In genomic region chr14:75060420-75060819, GRCh38 we compare ENCODE assay signal across 11 cellular contexts. TPM values are rescaled to one million over a fixed set of nuclear protein-coding genes. Genes with fewer than 3 reads are reported as not detected.
DNase-seq lines count a peak whose midpoint lies in the region; ATAC-seq and TF ChIP-seq lines count a peak whose summit lies in the region.
"Had no signal": no experiment of that assay in that cellular context is flagged by ENCODE, and none has a peak within 500 bp of the region (broad histone marks: within the 10 kb centered on the region; RNA-seq: fewer than 3 reads in every experiment).

No MANE protein-coding gene starts in this region.

- in situ Hi-C loops in mammary epithelial cell (cut with MboI; ENCODE audit: low sequenced_read_pairs in 2 of 2): no loop called here

- H3K27me3 ChIP-seq in mammary epithelial cell (ENCODE audit: insufficient read depth, low read length) (no peaks in the 10 kb centered on the region), spleen (replicated peaks in 1 of 7) (no peaks in the 10 kb centered on the region), MG63 (no peaks in the 10 kb centered on the region)
- H3K27me3 ChIP-seq: BLaER1 treated with 17β-estradiol and CSF1 and Interleukin-3, amounts not matched to agents 10 nM and 100 nM had no signal

- H3K9me3 ChIP-seq in mammary epithelial cell (replicated peaks; ENCODE audit: insufficient read depth, low read length) (no peaks in the 10 kb centered on the region), spleen (no peaks in the 10 kb centered on the region), MG63 (no peaks in the 10 kb centered on the region)

- H3K27me3 Mint-ChIP-seq in MCF 10A (ENCODE audit: insufficient read depth, unreplicated experiment) (no peaks in the 10 kb centered on the region), WTC11 (ENCODE audit: low read depth) (no peaks in the 10 kb centered on the region; the same call in 1 of the 2 replicates)
- H3K27me3 Mint-ChIP-seq: CD4-positive, CD25-positive, alpha-beta regulatory T cell had no signal

- dilution Hi-C loops in mammary epithelial cell (cut with HindIII; ENCODE audit: low sequenced_read_pairs): no loop called here

- no peak for TF ChIP-seq POLR2A in spleen (IDR thresholded peaks at IDR 0.05)

- no peaks in the 10 kb centered on the region for H4K20me1 ChIP-seq in mammary epithelial cell (ENCODE audit: insufficient read depth, low read length)
- H4K20me1 ChIP-seq: BLaER1 treated with 17β-estradiol and CSF1 and Interleukin-3, amounts not matched to agents 10 nM and 100 nM had no signal

- CTCF ChIA-PET in mammary epithelial cell (lab: Charles Lee; ENCODE audit: low non-redundant PET): no interaction called here
- CTCF ChIA-PET in MCF 10A (lab: Yijun Ruan, JAX): no interaction called here
- CTCF ChIA-PET in WTC11 (lab: Charles Lee): no interaction called here

- H3K9ac ChIP-seq in mammary epithelial cell (ENCODE audit: insufficient read depth, low read length): no peak overlapping the region
- H3K9ac ChIP-seq: BLaER1 treated with 17β-estradiol and CSF1 and Interleukin-3, amounts not matched to agents 10 nM and 100 nM had no signal

- DNase-seq in mammary epithelial cell (no peak), MCF 10A (ENCODE audit: unreplicated experiment) (no peak), WTC11 (ENCODE audit: low spot score) (no peak), epithelial cell of prostate (ENCODE audit: low read depth, low spot score) (no peak), NCI-H2081 treated with DMSO at 0.1 percent for 48 hours (lab: John Stamatoyannopoulos, UW) (no peak), spleen (no peak), MG63 (no peak)
- DNase-seq: 8988T; CD4-positive, CD25-positive, alpha-beta regulatory T cell; HCEC 1CT had no signal

- peaks cover 44% of the 10 kb centered on the region for H3K79me2 ChIP-seq in mammary epithelial cell (ENCODE audit: insufficient read depth, low read length)

- POLR2A ChIA-PET in MCF 10A (lab: Yijun Ruan, JAX) (no interaction called here), WTC11 (lab: Charles Lee) (no interaction called here)

- no peak overlapping the region for H3K27ac Mint-ChIP-seq in MCF 10A (ENCODE audit: low read depth, unreplicated experiment)
- no peak overlapping the region for H3K27ac Mint-ChIP-seq in WTC11

- H3K36me3 Mint-ChIP-seq in MCF 10A (ENCODE audit: insufficient read depth, unreplicated experiment): peaks cover 16% of the 10 kb centered on the region
- H3K36me3 Mint-ChIP-seq in WTC11: peaks cover 28% of the 10 kb centered on the region

- H3K4me3 Mint-ChIP-seq in MCF 10A (ENCODE audit: unreplicated experiment) (no peak overlapping the region), WTC11 (no peak overlapping the region)

- H3K36me3 ChIP-seq in mammary epithelial cell (ENCODE audit: insufficient read depth, low read length) (peaks cover 5% of the 10 kb centered on the region), spleen (peaks cover 0 to 3% (median 0%) of the 10 kb centered on the region in 6 donors), MG63 (peaks cover 16% of the 10 kb centered on the region)

- ATAC-seq in WTC11: no peak

- H3K4me3 ChIP-seq in mammary epithelial cell (replicated peaks in 1 of 3; ENCODE audit: insufficient read depth in 1 of 3, low read depth in 2 of 3, low read length in 3 of 3) (no peak overlapping the region), spleen (no peak overlapping the region), MG63 (no peak overlapping the region)
- H3K4me3 ChIP-seq: BLaER1 treated with 17β-estradiol and CSF1 and Interleukin-3, amounts not matched to agents 10 nM and 100 nM had no signal

- H2AFZ ChIP-seq in mammary epithelial cell (ENCODE audit: low read depth, low read length): no peak overlapping the region

- peak overlapping the region; percentile 46 for H3K27ac ChIP-seq in mammary epithelial cell (ENCODE audit: insufficient read depth, low read depth, low read length)
- H3K27ac ChIP-seq in epithelial cell of prostate: peak overlapping the region; percentile 13
- H3K27ac ChIP-seq in spleen: no peak overlapping the region
- H3K27ac ChIP-seq: BLaER1 treated with 17β-estradiol and CSF1 and Interleukin-3, amounts not matched to agents 10 nM and 100 nM had no signal

- H3K4me2 ChIP-seq in mammary epithelial cell (ENCODE audit: insufficient read depth, low read depth, low read length): no peak overlapping the region
- H3K4me2 ChIP-seq: BLaER1 treated with 17β-estradiol and CSF1 and Interleukin-3, amounts not matched to agents 10 nM and 100 nM had no signal

- intact Hi-C loops in mammary epithelial cell (cut with micrococcal nuclease) (no loop called here), MCF 10A (cut with micrococcal nuclease) (no loop called here), spleen (cut with DNase I; ENCODE audit: low total_unique reads) (no loop called here)

- TF ChIP-seq CTCF in mammary epithelial cell (conservative IDR thresholded peaks at IDR 0.05 in 1 of 2, IDR thresholded peaks at IDR 0.05 in 1 of 2; ENCODE audit: extremely low read depth in 1 of 2, insufficient read depth in 1 of 2, low read depth in 1 of 2, low read length in 2 of 2): no peak
- TF ChIP-seq CTCF in MCF 10A (IDR thresholded peaks at IDR 0.05; ENCODE audit: unreplicated experiment): no peak
- TF ChIP-seq CTCF in WTC11 (IDR thresholded peaks at IDR 0.05): no peak
- TF ChIP-seq CTCF in spleen (IDR thresholded peaks at IDR 0.05 in 8 of 11, conservative IDR thresholded peaks at IDR 0.05 in 3 of 11): no peak

- 100% methylated on average over 2 of the region's 2 CpGs for WGBS in mammary epithelial cell (ENCODE audit: low coverage, missing lambda C conversion rate)
- 48 to 83% (median 50%) methylated on average over 2 of the region's 2 CpGs for WGBS in spleen, 5 donors

- peaks cover 9% of the 10 kb centered on the region for H3K4me1 Mint-ChIP-seq in MCF 10A (ENCODE audit: insufficient read depth, unreplicated experiment)
- peaks cover 15% of the 10 kb centered on the region for H3K4me1 Mint-ChIP-seq in WTC11

- H3K9me3 Mint-ChIP-seq in MCF 10A (ENCODE audit: unreplicated experiment) (no peaks in the 10 kb centered on the region), WTC11 (peaks cover 18% of the 10 kb centered on the region)
- H3K9me3 Mint-ChIP-seq: CD4-positive, CD25-positive, alpha-beta regulatory T cell had no signal

- no TSS peak for BruUV-seq in mammary epithelial cell (replicated peaks; lab: Mats Ljungman, UMichigan)
- BruUV-seq in MCF 10A (replicated peaks; lab: Mats Ljungman, UMichigan): no TSS peak

- H3K4me1 ChIP-seq in mammary epithelial cell (ENCODE audit: insufficient read depth, low read length) (peaks cover 27% of the 10 kb centered on the region), spleen (peaks cover 8 to 23% (median 18%) of the 10 kb centered on the region in 6 donors)

TF ChIP-seq in WTC11, 78 proteins besides CTCF, POLR2A, EP300 and RAD21:
- TF ChIP-seq ATF1 (CRISPR knock-in tag; IDR thresholded peaks at IDR 0.05) (no peak), GTF2I (CRISPR knock-in tag; conservative IDR thresholded peaks at IDR 0.05) (0 out of 2 replicates have a peak, but pooled peaks have one; percentile 12)

RNA-seq across cellular contexts. Expression of gene ACYP1, which starts 3.4 kb away (rescaled TPM):
- total RNA-seq in mammary epithelial cell (10 to 100 TPM in 1 of 2 donors, 1 to 10 TPM in 1; 5.3 to 27.0 TPM), MCF 10A (2022) (11.7 and 19.9 TPM in 2 replicates), WTC11 (2021) (22.4 to 26.6 TPM (median 23.0 TPM) in 3 replicates), spleen (10 to 100 TPM in 6 of 7 donors, 1 to 10 TPM in 1; 6.8 to 27.7 (median 15.8) TPM)
- polyA plus RNA-seq in mammary epithelial cell (25.7 TPM), spleen (10 to 100 TPM; 20.2 to 24.1 (median 21.3) TPM)
- polyA minus RNA-seq in mammary epithelial cell: 24.4 TPM
- 10.8 and 53.9 TPM in 2 replicates for total RNA-seq in MG63 (2014; rRNA removed; shearing (Covaris generic); ENCODE audit: low replicate concordance)

RNA-seq across cellular contexts. Expression of gene ZC2HC1C, which starts 9.0 kb away (rescaled TPM):
- under 1 TPM; 0.17 to 0.89 TPM for total RNA-seq in mammary epithelial cell
- polyA plus RNA-seq in mammary epithelial cell: 0.94 TPM
- polyA minus RNA-seq in mammary epithelial cell: not detected
- 1.3 and 2.2 TPM in 2 replicates for total RNA-seq in MCF 10A (2022)
- 1.3 to 1.8 TPM (median 1.6 TPM) in 3 replicates for total RNA-seq in WTC11 (2021)
- 1 to 10 TPM in 6 of 7 donors, under 1 TPM in 1; 0.89 to 2.8 (median 1.1) TPM for total RNA-seq in spleen
- 1 to 10 TPM; 1.1 to 2.4 (median 1.2) TPM for polyA plus RNA-seq in spleen
- 0.99 TPM in 1 of 2 replicates, not detected in the other for total RNA-seq in MG63 (2014; rRNA removed; shearing (Covaris generic); ENCODE audit: low replicate concordance)

RNA-seq across cellular contexts. Expression of gene MLH3, which starts 9.2 kb away (rescaled TPM):
- total RNA-seq in mammary epithelial cell: 10 to 100 TPM; 11.9 to 15.8 TPM
- 5.5 TPM for polyA plus RNA-seq in mammary epithelial cell
- polyA minus RNA-seq in mammary epithelial cell: 20.7 TPM
- total RNA-seq in MCF 10A (2022): 28.2 and 29.9 TPM in 2 replicates
- total RNA-seq in WTC11 (2021): 16.7 to 18.3 TPM (median 18.2 TPM) in 3 replicates
- total RNA-seq in spleen: 10 to 100 TPM; 24.8 to 37.7 (median 33.3) TPM
- polyA plus RNA-seq in spleen: 10 to 100 TPM; 14.8 to 19.8 (median 15.7) TPM
- 9.0 and 9.1 TPM in 2 replicates for total RNA-seq in MG63 (2014; rRNA removed; shearing (Covaris generic); ENCODE audit: low replicate concordance)

RNA-seq across cellular contexts. Expression of gene EIF2B2, which starts 57.7 kb away (rescaled TPM):
- total RNA-seq in mammary epithelial cell: 10 to 100 TPM; 47.8 to 57.3 TPM
- polyA plus RNA-seq in mammary epithelial cell: 127 TPM
- 24.7 TPM for polyA minus RNA-seq in mammary epithelial cell
- 53.8 and 57.9 TPM in 2 replicates for total RNA-seq in MCF 10A (2022)
- total RNA-seq in WTC11 (2021): 46.0 to 50.7 TPM (median 50.5 TPM) in 3 replicates
- total RNA-seq in spleen: 10 to 100 TPM; 18.7 to 38.1 (median 29.8) TPM
- polyA plus RNA-seq in spleen: 10 to 100 TPM; 16.0 to 24.4 (median 22.8) TPM
- 48.2 and 87.3 TPM in 2 replicates for total RNA-seq in MG63 (2014; rRNA removed; shearing (Covaris generic); ENCODE audit: low replicate concordance)

Comparison
In these comparisons a context has a peak if more than half of its experiments do, and no peak if none do; other contexts are left out.
1. H3K27ac ChIP-seq: peak in mammary epithelial cell (single experiment) and epithelial cell of prostate (single experiment); none in spleen (0 of 8).